1 cellular context compared by ENCODE assay signal in genomic region chr2:238294393-238295143, GRCh38.
A peak's percentile ranks its signal among the peaks of the same experiment; 100 is the strongest.
TF ChIP-seq lines count a peak whose summit lies in the region.

No MANE protein-coding gene starts in this region.

TF ChIP-seq in HepG2, 621 proteins besides CTCF, POLR2A, EP300 and RAD21 (continued from another document and continues in another):
- TF ChIP-seq, protein P1, sequence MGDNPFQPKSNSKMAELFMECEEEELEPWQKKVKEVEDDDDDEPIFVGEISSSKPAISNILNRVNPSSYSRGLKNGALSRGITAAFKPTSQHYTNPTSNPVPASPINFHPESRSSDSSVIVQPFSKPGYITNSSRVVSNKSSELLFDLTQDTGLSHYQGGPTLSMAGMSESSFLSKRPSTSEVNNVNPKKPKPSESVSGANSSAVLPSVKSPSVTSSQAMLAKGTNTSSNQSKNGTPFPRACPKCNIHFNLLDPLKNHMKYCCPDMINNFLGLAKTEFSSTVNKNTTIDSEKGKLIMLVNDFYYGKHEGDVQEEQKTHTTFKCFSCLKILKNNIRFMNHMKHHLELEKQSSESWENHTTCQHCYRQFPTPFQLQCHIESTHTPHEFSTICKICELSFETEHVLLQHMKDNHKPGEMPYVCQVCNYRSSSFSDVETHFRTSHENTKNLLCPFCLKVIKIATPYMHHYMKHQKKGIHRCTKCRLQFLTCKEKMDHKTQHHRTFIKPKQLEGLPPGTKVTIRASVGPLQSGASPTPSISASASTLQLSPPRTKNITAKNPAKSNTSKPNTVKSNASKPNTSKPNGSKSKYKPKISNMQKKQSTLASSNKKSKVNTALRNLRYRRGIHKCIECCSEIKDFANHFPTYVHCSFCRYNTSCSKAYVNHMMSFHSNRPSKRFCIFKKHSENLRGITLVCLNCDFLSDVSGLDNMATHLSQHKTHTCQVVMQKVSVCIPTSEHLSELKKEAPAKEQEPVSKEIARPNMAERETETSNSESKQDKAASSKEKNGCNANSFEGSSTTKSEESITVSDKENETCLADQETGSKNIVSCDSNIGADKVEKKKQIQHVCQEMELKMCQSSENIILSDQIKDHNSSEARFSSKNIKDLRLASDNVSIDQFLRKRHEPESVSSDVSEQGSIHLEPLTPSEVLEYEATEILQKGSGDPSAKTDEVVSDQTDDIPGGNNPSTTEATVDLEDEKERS (CRISPR knock-in tag; IDR thresholded peaks at IDR 0.05): peak; percentile 72; the same call in 1 of the 2 replicates
- no peak for TF ChIP-seq ZFP36 (IDR thresholded peaks at IDR 0.05; ENCODE audit: borderline replicate concordance, low read depth, low read length, partially characterized antibody)
- no peak for TF ChIP-seq ATRX (CRISPR knock-in tag; IDR thresholded peaks at IDR 0.05; ENCODE audit: borderline replicate concordance)
- no peak for TF ChIP-seq TEAD2 (CRISPR knock-in tag; IDR thresholded peaks at IDR 0.05)
- TF ChIP-seq, protein P2, sequence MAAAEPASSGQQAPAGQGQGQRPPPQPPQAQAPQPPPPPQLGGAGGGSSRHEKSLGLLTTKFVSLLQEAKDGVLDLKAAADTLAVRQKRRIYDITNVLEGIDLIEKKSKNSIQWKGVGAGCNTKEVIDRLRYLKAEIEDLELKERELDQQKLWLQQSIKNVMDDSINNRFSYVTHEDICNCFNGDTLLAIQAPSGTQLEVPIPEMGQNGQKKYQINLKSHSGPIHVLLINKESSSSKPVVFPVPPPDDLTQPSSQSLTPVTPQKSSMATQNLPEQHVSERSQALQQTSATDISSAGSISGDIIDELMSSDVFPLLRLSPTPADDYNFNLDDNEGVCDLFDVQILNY (CRISPR knock-in tag; conservative IDR thresholded peaks at IDR 0.05): no peak
- TF ChIP-seq, protein P3, sequence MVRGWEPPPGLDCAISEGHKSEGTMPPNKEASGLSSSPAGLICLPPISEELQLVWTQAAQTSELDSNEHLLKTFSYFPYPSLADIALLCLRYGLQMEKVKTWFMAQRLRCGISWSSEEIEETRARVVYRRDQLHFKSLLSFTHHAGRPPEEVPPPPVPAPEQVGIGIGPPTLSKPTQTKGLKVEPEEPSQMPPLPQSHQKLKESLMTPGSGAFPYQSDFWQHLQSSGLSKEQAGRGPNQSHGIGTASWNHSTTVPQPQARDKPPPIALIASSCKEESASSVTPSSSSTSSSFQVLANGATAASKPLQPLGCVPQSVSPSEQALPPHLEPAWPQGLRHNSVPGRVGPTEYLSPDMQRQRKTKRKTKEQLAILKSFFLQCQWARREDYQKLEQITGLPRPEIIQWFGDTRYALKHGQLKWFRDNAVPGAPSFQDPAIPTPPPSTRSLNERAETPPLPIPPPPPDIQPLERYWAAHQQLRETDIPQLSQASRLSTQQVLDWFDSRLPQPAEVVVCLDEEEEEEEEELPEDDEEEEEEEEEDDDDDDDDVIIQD (CRISPR knock-in tag; IDR thresholded peaks at IDR 0.05; ENCODE audit: low read depth): 0 out of 2 replicates have a peak, but pooled peaks have one; percentile 27
- 0 out of 2 replicates have a peak, but pooled peaks have one; percentile 22 for TF ChIP-seq ZNF784 (CRISPR knock-in tag; IDR thresholded peaks at IDR 0.05; ENCODE audit: borderline replicate concordance)
- TF ChIP-seq ATF4 (CRISPR knock-in tag; IDR thresholded peaks at IDR 0.05): no peak
- TF ChIP-seq POGK (CRISPR knock-in tag; conservative IDR thresholded peaks at IDR 0.05): no peak
- no peak for TF ChIP-seq ZNF543 (CRISPR knock-in tag; IDR thresholded peaks at IDR 0.05)
- no peak for TF ChIP-seq ZNF878 (CRISPR knock-in tag; IDR thresholded peaks at IDR 0.05)
- peak; percentile 74 for TF ChIP-seq GATAD2A (CRISPR knock-in tag; IDR thresholded peaks at IDR 0.05)
- TF ChIP-seq PHB2 (IDR thresholded peaks at IDR 0.05; ENCODE audit: partially characterized antibody): no peak
- peak; percentile 37 to 61; a peak in 2 of 4 replicates for TF ChIP-seq KLF16 (CRISPR knock-in tag; IDR thresholded peaks at IDR 0.05)
- no peak for TF ChIP-seq ZNF709 (CRISPR knock-in tag; IDR thresholded peaks at IDR 0.05)
- peak; percentile 71; the same call in 1 of the 2 replicates for TF ChIP-seq ZNF331 (CRISPR knock-in tag; IDR thresholded peaks at IDR 0.05)
- TF ChIP-seq NR0B2 (CRISPR knock-in tag; IDR thresholded peaks at IDR 0.05): no peak
- peak; percentile 31; the same call in 1 of the 2 replicates for TF ChIP-seq ZBTB20 (CRISPR knock-in tag; IDR thresholded peaks at IDR 0.05; ENCODE audit: borderline replicate concordance, low read depth)
- no peak for TF ChIP-seq ZNF451 (CRISPR knock-in tag; IDR thresholded peaks at IDR 0.05)
- TF ChIP-seq ZNF660 (CRISPR knock-in tag; IDR thresholded peaks at IDR 0.05; ENCODE audit: borderline replicate concordance, low read depth): no peak
- TF ChIP-seq CCDC6 (CRISPR knock-in tag; IDR thresholded peaks at IDR 0.05): no peak
- TF ChIP-seq, protein P4, sequence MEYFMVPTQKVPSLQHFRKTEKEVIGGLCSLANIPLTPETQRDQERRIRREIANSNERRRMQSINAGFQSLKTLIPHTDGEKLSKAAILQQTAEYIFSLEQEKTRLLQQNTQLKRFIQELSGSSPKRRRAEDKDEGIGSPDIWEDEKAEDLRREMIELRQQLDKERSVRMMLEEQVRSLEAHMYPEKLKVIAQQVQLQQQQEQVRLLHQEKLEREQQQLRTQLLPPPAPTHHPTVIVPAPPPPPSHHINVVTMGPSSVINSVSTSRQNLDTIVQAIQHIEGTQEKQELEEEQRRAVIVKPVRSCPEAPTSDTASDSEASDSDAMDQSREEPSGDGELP (IDR thresholded peaks at IDR 0.05; ENCODE audit: borderline replicate concordance, low read depth): peak; percentile 94
- TF ChIP-seq ZNF264 (CRISPR knock-in tag; IDR thresholded peaks at IDR 0.05): peak; percentile 68; the same call in 1 of the 2 replicates
- TF ChIP-seq PATZ1 (CRISPR knock-in tag; IDR thresholded peaks at IDR 0.05): peak; percentile 51
- no peak for TF ChIP-seq SATB2 (CRISPR knock-in tag; IDR thresholded peaks at IDR 0.05)
- TF ChIP-seq, protein P5, sequence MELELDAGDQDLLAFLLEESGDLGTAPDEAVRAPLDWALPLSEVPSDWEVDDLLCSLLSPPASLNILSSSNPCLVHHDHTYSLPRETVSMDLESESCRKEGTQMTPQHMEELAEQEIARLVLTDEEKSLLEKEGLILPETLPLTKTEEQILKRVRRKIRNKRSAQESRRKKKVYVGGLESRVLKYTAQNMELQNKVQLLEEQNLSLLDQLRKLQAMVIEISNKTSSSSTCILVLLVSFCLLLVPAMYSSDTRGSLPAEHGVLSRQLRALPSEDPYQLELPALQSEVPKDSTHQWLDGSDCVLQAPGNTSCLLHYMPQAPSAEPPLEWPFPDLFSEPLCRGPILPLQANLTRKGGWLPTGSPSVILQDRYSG (CRISPR knock-in tag; IDR thresholded peaks at IDR 0.05): no peak
- 0 out of 2 replicates have a peak, but pooled peaks have one; percentile 38 for TF ChIP-seq ZNF614 (CRISPR knock-in tag; IDR thresholded peaks at IDR 0.05; ENCODE audit: borderline replicate concordance)
- no peak; the same call in 1 of the 2 replicates for TF ChIP-seq PPARG (CRISPR knock-in tag; conservative IDR thresholded peaks at IDR 0.05)
- TF ChIP-seq TOE1 (CRISPR knock-in tag; IDR thresholded peaks at IDR 0.05): no peak
- peak; percentile 55; the same call in 1 of the 2 replicates for TF ChIP-seq ZNF343 (CRISPR knock-in tag; IDR thresholded peaks at IDR 0.05)
- peak; percentile 92 for TF ChIP-seq HNRNPL (IDR thresholded peaks at IDR 0.05; ENCODE audit: low read depth, low read length)
- TF ChIP-seq HDAC1 (CRISPR knock-in tag; IDR thresholded peaks at IDR 0.05): peak; percentile 73; the same call in 1 of the 2 replicates
- TF ChIP-seq ZNF879 (CRISPR knock-in tag; IDR thresholded peaks at IDR 0.05): peak; percentile 57; the same call in 1 of the 2 replicates
- peak; percentile 60; the same call in 1 of the 2 replicates for TF ChIP-seq MXD4 (CRISPR knock-in tag; IDR thresholded peaks at IDR 0.05)
- peak; percentile 81; the same call in 1 of the 2 replicates for TF ChIP-seq THAP7 (CRISPR knock-in tag; IDR thresholded peaks at IDR 0.05)
- no peak for TF ChIP-seq KMT2B (CRISPR knock-in tag; IDR thresholded peaks at IDR 0.05)
- TF ChIP-seq ZNF326 (CRISPR knock-in tag; IDR thresholded peaks at IDR 0.05; ENCODE audit: borderline replicate concordance): no peak
- TF ChIP-seq DPF2 (CRISPR knock-in tag; IDR thresholded peaks at IDR 0.05; ENCODE audit: borderline replicate concordance, low read depth): no peak
- no peak for TF ChIP-seq MBD4 (IDR thresholded peaks at IDR 0.05; ENCODE audit: borderline replicate concordance, low read length)
- no peak for TF ChIP-seq ZFP82 (CRISPR knock-in tag; IDR thresholded peaks at IDR 0.05; ENCODE audit: borderline replicate concordance)
- TF ChIP-seq ZNF10 (CRISPR knock-in tag; IDR thresholded peaks at IDR 0.05; ENCODE audit: borderline replicate concordance, low read depth): no peak
- TF ChIP-seq SPEN (CRISPR knock-in tag; IDR thresholded peaks at IDR 0.05; ENCODE audit: low read depth): no peak; the same call in 1 of the 2 replicates
- TF ChIP-seq ZNF18 (CRISPR knock-in tag; IDR thresholded peaks at IDR 0.05; ENCODE audit: insufficient replicate concordance): no peak
